In the genomic region with DNA sequence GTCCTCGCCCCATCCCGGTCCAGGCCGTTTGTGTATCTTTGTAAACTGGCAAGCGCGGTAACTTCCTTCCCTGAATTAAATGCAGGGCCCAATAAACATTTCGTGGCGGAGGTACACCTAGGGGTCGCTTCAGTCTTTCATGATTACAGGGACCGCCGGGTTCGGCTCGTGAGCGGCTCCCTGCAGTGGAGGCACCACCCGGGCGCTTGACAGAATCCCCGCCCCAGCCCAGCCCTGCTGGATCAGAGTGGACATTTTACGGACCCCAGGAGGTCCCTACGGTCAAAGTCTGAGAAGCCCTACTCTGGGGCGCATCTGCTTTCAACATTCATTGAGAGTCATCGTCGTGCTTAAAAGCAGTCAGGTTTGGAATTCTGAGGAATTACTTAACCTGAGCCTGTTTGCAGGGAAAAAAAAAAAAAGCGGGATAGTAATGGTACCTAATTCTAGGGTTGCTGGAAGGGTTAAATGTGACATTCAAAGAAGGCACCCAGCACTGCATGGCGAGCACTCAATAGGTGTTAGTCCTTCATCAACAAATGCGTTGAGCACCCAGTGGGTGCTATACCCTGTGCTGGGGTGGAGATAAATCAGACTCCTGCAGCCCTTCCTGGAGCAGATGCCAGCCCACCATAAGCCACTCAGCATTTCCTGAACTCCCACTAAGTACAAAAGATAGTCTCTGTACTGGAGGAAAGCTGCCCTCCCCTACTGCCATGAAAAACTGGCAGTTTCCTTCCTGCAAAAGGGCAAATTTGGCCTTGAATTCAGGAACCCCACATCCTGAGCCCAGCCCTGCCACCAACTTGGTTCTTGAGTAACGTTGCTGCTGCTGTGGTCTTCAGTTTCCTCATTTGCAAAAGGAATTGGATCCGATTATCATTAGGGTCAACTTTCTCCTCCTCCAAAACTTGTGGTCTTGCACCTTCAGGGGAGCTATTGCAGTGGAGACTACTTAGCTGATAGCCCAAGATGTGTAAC, we compare ENCODE assay signal across 8 cellular contexts. TPM values are rescaled to one million over a fixed set of nuclear protein-coding genes. Genes with fewer than 3 reads are reported as not detected.
DNase-seq lines count a peak whose midpoint lies in the region; ATAC-seq, FAIRE-seq and TF ChIP-seq lines count a peak whose summit lies in the region.

No MANE protein-coding gene starts in this region.

- no peaks in the 10 kb centered on the region for H3K9me1 ChIP-seq in endothelial cell of umbilical vein (replicated peaks; ENCODE audit: control insufficient read depth, extremely low read depth, insufficient read depth, low read length)

- peak overlapping the region; percentile 99 for H3K4me2 ChIP-seq in SK-N-SH
- H3K4me2 ChIP-seq in endothelial cell of umbilical vein (ENCODE audit: insufficient read depth, low read length), result peak overlapping the region; percentile 62

- H3K9me3 Mint-ChIP-seq in nephron progenitor cell, result no peaks in the 10 kb centered on the region

- FAIRE-seq in D721Med (lab: Jason Lieb, UNC) (no peak), endothelial cell of umbilical vein (lab: Jason Lieb, UNC) (peak; percentile 33)

- peaks cover 47% of the 10 kb centered on the region for H3K4me1 Mint-ChIP-seq in nephron progenitor cell

- H2AFZ ChIP-seq in SK-N-SH (ENCODE audit: low read depth) (peak overlapping the region; percentile 89), endothelial cell of umbilical vein (ENCODE audit: low read depth, low read length) (peak overlapping the region; percentile 74)

- H3F3A ChIP-seq in SK-N-SH (replicated peaks; ENCODE audit: insufficient read depth), result peaks cover 10% of the 10 kb centered on the region

- H3K9ac ChIP-seq in SK-N-SH (peak overlapping the region; percentile 100), endothelial cell of umbilical vein (replicated peaks; ENCODE audit: extremely low read depth, insufficient read depth, low read length) (peak overlapping the region; percentile 96)

- H3K27ac ChIP-seq in SK-N-SH (ENCODE audit: low read depth in 2 of 2, low read length in 1 of 2), result peak overlapping the region; percentile 50 to 95; a peak in 3 of 4 replicates
- peak overlapping the region; percentile 91 for H3K27ac ChIP-seq in endothelial cell of umbilical vein (ENCODE audit: insufficient read depth, low read depth, low read length)

- no peak overlapping the region for H3K27ac Mint-ChIP-seq in nephron progenitor cell

- H3K4me1 ChIP-seq in SK-N-SH (ENCODE audit: control insufficient read depth in 1 of 2, insufficient read depth in 2 of 2, low read depth in 1 of 2, low read length in 1 of 2) (peaks cover 8 to 11% of the 10 kb centered on the region in 2 experiments; a peak in 2 of 4 replicates), endothelial cell of umbilical vein (ENCODE audit: control insufficient read depth, extremely low read depth, insufficient read depth, low read length) (peaks cover 22% of the 10 kb centered on the region)

- intact Hi-C loops in endothelial cell of umbilical vein (cut with micrococcal nuclease), result loop anchor here (1.0 to 2.0 kb wide), 2 partner anchors 53 to 67 kb away; partner anchors contain the start of gene MPP3

- BruUV-seq in endothelial cell of umbilical vein (replicated peaks; lab: Mats Ljungman, UMichigan), result no TSS peak

- dilution Hi-C loops in endothelial cell of umbilical vein (cut with MboI; ENCODE audit: extremely low pct_ligation_motif_present, low sequenced_read_pairs), result no loop called here

- H3K27me3 ChIP-seq in SK-N-SH (ENCODE audit: insufficient read depth), result no peaks in the 10 kb centered on the region
- H3K27me3 ChIP-seq in endothelial cell of umbilical vein (ENCODE audit: control insufficient read depth in 2 of 2, insufficient read depth in 2 of 2, low read length in 2 of 2), result peaks cover 0 to 3% of the 10 kb centered on the region in 2 experiments

- H4K20me1 ChIP-seq in SK-N-SH (ENCODE audit: insufficient read depth) (peaks cover 15% of the 10 kb centered on the region), endothelial cell of umbilical vein (replicated peaks; ENCODE audit: control insufficient read depth, extremely low read depth, insufficient read depth, low read length) (no peaks in the 10 kb centered on the region)

- H3K79me2 ChIP-seq in SK-N-SH (ENCODE audit: insufficient read depth) (peaks cover 41% of the 10 kb centered on the region), endothelial cell of umbilical vein (ENCODE audit: control insufficient read depth, insufficient read depth, low read length) (peaks cover 10% of the 10 kb centered on the region)

- DNase-seq in D721Med (ENCODE audit: insufficient read length, low spot score), result no peak
- DNase-seq in SK-N-SH, result no peak
- DNase-seq in endothelial cell of umbilical vein (ENCODE audit: low read depth, low spot score), result peak; percentile 71
- no peak for DNase-seq in nephron progenitor cell
- DNase-seq in GM19238 (ENCODE audit: insufficient read length, low spot score), result no peak
- no peak for DNase-seq in DMS153 treated with DMSO at 0.1 percent for 48 hours (lab: John Stamatoyannopoulos, UW; ENCODE audit: unreplicated experiment)

- H3K4me3 ChIP-seq in SK-N-SH (ENCODE audit: low read depth in 2 of 2, low read length in 1 of 2) (peak overlapping the region; percentile 77 to 84), endothelial cell of umbilical vein (replicated peaks in 1 of 3; ENCODE audit: insufficient read depth in 1 of 3, low read depth in 1 of 3, low read length in 3 of 3) (peak overlapping the region; percentile 47 to 98 (median 63))

- peak; percentile 34 for TF ChIP-seq RAD21 in SK-N-SH (IDR thresholded peaks at IDR 0.05; ENCODE audit: low read length)

- H3K4me3 Mint-ChIP-seq in nephron progenitor cell, result peak overlapping the region; percentile 82

- peaks cover 8 to 21% of the 10 kb centered on the region in 2 experiments for H3K36me3 ChIP-seq in SK-N-SH (replicated peaks in 1 of 2; ENCODE audit: control insufficient read depth in 1 of 2, insufficient read depth in 2 of 2, low read length in 1 of 2)
- peaks cover 4 to 6% of the 10 kb centered on the region in 2 experiments for H3K36me3 ChIP-seq in endothelial cell of umbilical vein (ENCODE audit: control insufficient read depth in 2 of 2, extremely low read depth in 1 of 2, insufficient read depth in 2 of 2, low read length in 2 of 2)

- H3K9me3 ChIP-seq in SK-N-SH (no peaks in the 10 kb centered on the region), endothelial cell of umbilical vein (replicated peaks; ENCODE audit: control insufficient read depth, insufficient read depth, low read length) (no peaks in the 10 kb centered on the region)

- ATAC-seq in HG03108 (IDR thresholded peaks at IDR 0.05; ENCODE audit: unreplicated experiment) (peak; percentile 21), GM21515 (IDR thresholded peaks at IDR 0.05; ENCODE audit: unreplicated experiment) (no peak)

- no peaks in the 10 kb centered on the region for H3K9me2 ChIP-seq in SK-N-SH

- WGBS in SK-N-SH (ENCODE audit: low lambda C conversion rate), result 25% methylated on average over 15 of the region's 26 CpGs

- POLR2A ChIA-PET in SK-N-SH (lab: Yijun Ruan, JAX), result interaction anchor here (0.9 to 1.0 kb wide), 3 partner anchors 9 to 67 kb away, joined by 3 to 4 read pairs (median 3); partner anchors contain the start of gene CD300LG
- POLR2A ChIA-PET in endothelial cell of umbilical vein (lab: Charles Lee), result interaction anchor here (0.9 kb wide), 2 partner anchors 9 to 24 kb away, joined by 3 read pairs; no protein-coding TSS in a partner anchor

- peaks cover 52% of the 10 kb centered on the region for H3K27me3 Mint-ChIP-seq in nephron progenitor cell (ENCODE audit: low read depth, poor library complexity)

- CTCF ChIA-PET in SK-N-SH (lab: Yijun Ruan, JAX) (interaction anchor here (1.0 to 6.2 kb wide), 8 partner anchors 13 to 85 kb away, joined by 3 to 59 read pairs (median 12); partner anchors contain the start of gene CD300LG), endothelial cell of umbilical vein (lab: Charles Lee) (interaction anchor here (0.7 to 4.5 kb wide), 9 partner anchors 11 to 658 kb away, joined by 3 to 27 read pairs (median 6); partner anchors contain the start of gene CD300LG)

- H3K36me3 Mint-ChIP-seq in nephron progenitor cell (ENCODE audit: low read depth), result peaks cover 9% of the 10 kb centered on the region

- TF ChIP-seq POLR2A in endothelial cell of umbilical vein (IDR thresholded peaks at IDR 0.05; ENCODE audit: low read depth, low read length), result no peak

- TF ChIP-seq EP300 in SK-N-SH (IDR thresholded peaks at IDR 0.05; ENCODE audit: borderline replicate concordance in 1 of 2, low read depth in 1 of 2, low read length in 1 of 2), result no peak

- TF ChIP-seq CTCF in D721Med (IDR thresholded peaks at IDR 0.05; ENCODE audit: insufficient read depth, missing control alignments) (peak; percentile 16), SK-N-SH (IDR thresholded peaks at IDR 0.05) (peak; percentile 46), endothelial cell of umbilical vein (IDR thresholded peaks at IDR 0.05; ENCODE audit: extremely low read depth in 1 of 2, insufficient read depth in 1 of 2, low read depth in 1 of 2, low read length in 2 of 2) (peak in 1 of 2 donors; percentile 23), nephron progenitor cell (IDR thresholded peaks at IDR 0.05) (no peak)

RNA-seq across cellular contexts. Expression of gene DUSP3, which starts 0.7 kb away (rescaled TPM):
- 31.5 and 39.7 TPM in 2 replicates for polyA plus RNA-seq in SK-N-SH (2012; rRNA removed)
- 28.3 and 29.9 TPM in 2 replicates for polyA plus RNA-seq in SK-N-SH (2012; cell fraction: cytosol; rRNA removed)
- polyA plus RNA-seq in SK-N-SH (2012; cell fraction: nucleus; rRNA removed), result 45.7 and 61.0 TPM in 2 replicates
- total RNA-seq in endothelial cell of umbilical vein, result 51.4 and 57.7 TPM in 2 replicates
- 46.8 and 55.2 TPM in 2 replicates for polyA plus RNA-seq in endothelial cell of umbilical vein
- polyA plus RNA-seq in endothelial cell of umbilical vein (2011; cell fraction: cytosol; rRNA removed), result 37.1 and 43.9 TPM in 2 replicates
- polyA plus RNA-seq in endothelial cell of umbilical vein (2011; cell fraction: nucleus; rRNA removed), result 50.4 and 52.5 TPM in 2 replicates
- 39.6 and 55.8 TPM in 2 replicates for polyA plus RNA-seq in endothelial cell of umbilical vein (2012)
- polyA minus RNA-seq in endothelial cell of umbilical vein, result 66.2 and 71.7 TPM in 2 replicates
- polyA minus RNA-seq in endothelial cell of umbilical vein (2011; cell fraction: cytosol; rRNA and poly(A)+ RNA removed), result 27.1 TPM
- polyA minus RNA-seq in endothelial cell of umbilical vein (2011; cell fraction: nucleus; rRNA and poly(A)+ RNA removed), result 32.3 and 40.5 TPM in 2 replicates

RNA-seq across cellular contexts. Expression of gene CFAP97D1, which starts 0.8 kb away (rescaled TPM):
- polyA plus RNA-seq in SK-N-SH (2012; rRNA removed) (0.02 TPM in 2 replicates), endothelial cell of umbilical vein (not detected in 2 replicates)
- polyA plus RNA-seq in SK-N-SH (2012; cell fraction: cytosol; rRNA removed), result 0.03 TPM in 1 of 2 replicates, not detected in the other
- polyA plus RNA-seq in SK-N-SH (2012; cell fraction: nucleus; rRNA removed), result 0.01 and 0.04 TPM in 2 replicates
- not detected in 2 replicates for total RNA-seq in endothelial cell of umbilical vein
- polyA plus RNA-seq in endothelial cell of umbilical vein (2011; cell fraction: cytosol; rRNA removed), result not detected in 2 replicates
- polyA plus RNA-seq in endothelial cell of umbilical vein (2011; cell fraction: nucleus; rRNA removed), result not detected in 2 replicates
- polyA plus RNA-seq in endothelial cell of umbilical vein (2012), result not detected in 2 replicates
- not detected in 2 replicates for polyA minus RNA-seq in endothelial cell of umbilical vein
- not detected for polyA minus RNA-seq in endothelial cell of umbilical vein (2011; cell fraction: cytosol; rRNA and poly(A)+ RNA removed)
- polyA minus RNA-seq in endothelial cell of umbilical vein (2011; cell fraction: nucleus; rRNA and poly(A)+ RNA removed), result not detected in 2 replicates

RNA-seq across cellular contexts. Expression of gene SOST, which starts 20.8 kb away (rescaled TPM):
- polyA plus RNA-seq in SK-N-SH (2012; rRNA removed) (not detected in 2 replicates), endothelial cell of umbilical vein (not detected in 2 replicates)
- 0.01 TPM in 1 of 2 replicates, not detected in the other for polyA plus RNA-seq in SK-N-SH (2012; cell fraction: cytosol; rRNA removed)
- not detected in 2 replicates for polyA plus RNA-seq in SK-N-SH (2012; cell fraction: nucleus; rRNA removed)
- total RNA-seq in endothelial cell of umbilical vein, result not detected in 2 replicates
- not detected in 2 replicates for polyA plus RNA-seq in endothelial cell of umbilical vein (2011; cell fraction: cytosol; rRNA removed)
- polyA plus RNA-seq in endothelial cell of umbilical vein (2011; cell fraction: nucleus; rRNA removed), result not detected in 2 replicates
- polyA plus RNA-seq in endothelial cell of umbilical vein (2012), result not detected in 2 replicates
- not detected in 2 replicates for polyA minus RNA-seq in endothelial cell of umbilical vein
- not detected for polyA minus RNA-seq in endothelial cell of umbilical vein (2011; cell fraction: cytosol; rRNA and poly(A)+ RNA removed)
- polyA minus RNA-seq in endothelial cell of umbilical vein (2011; cell fraction: nucleus; rRNA and poly(A)+ RNA removed), result not detected in 2 replicates

RNA-seq across cellular contexts. Expression of gene MPP3, which starts 53.5 kb away (rescaled TPM):
- polyA plus RNA-seq in SK-N-SH (2012; rRNA removed) (12.5 and 14.1 TPM in 2 replicates), endothelial cell of umbilical vein (5.4 and 6.1 TPM in 2 replicates)
- polyA plus RNA-seq in SK-N-SH (2012; cell fraction: cytosol; rRNA removed), result 3.9 and 6.1 TPM in 2 replicates
- polyA plus RNA-seq in SK-N-SH (2012; cell fraction: nucleus; rRNA removed), result 77.4 and 80.4 TPM in 2 replicates
- 10.8 and 11.3 TPM in 2 replicates for total RNA-seq in endothelial cell of umbilical vein
- 3.0 and 4.9 TPM in 2 replicates for polyA plus RNA-seq in endothelial cell of umbilical vein (2011; cell fraction: cytosol; rRNA removed)
- polyA plus RNA-seq in endothelial cell of umbilical vein (2011; cell fraction: nucleus; rRNA removed), result 54.8 and 65.0 TPM in 2 replicates
- 7.3 and 8.6 TPM in 2 replicates for polyA plus RNA-seq in endothelial cell of umbilical vein (2012)
- 8.8 and 12.2 TPM in 2 replicates for polyA minus RNA-seq in endothelial cell of umbilical vein
- 4.1 TPM for polyA minus RNA-seq in endothelial cell of umbilical vein (2011; cell fraction: cytosol; rRNA and poly(A)+ RNA removed)
- polyA minus RNA-seq in endothelial cell of umbilical vein (2011; cell fraction: nucleus; rRNA and poly(A)+ RNA removed), result 14.7 and 19.7 TPM in 2 replicates
